In genomic region chr17:56596741-56597494, GRCh38 we compare ENCODE assay signal across 9 cellular contexts.
DNase-seq lines count a peak whose midpoint lies in the region; ATAC-seq and FAIRE-seq lines count a peak whose summit lies in the region.
"Had no signal": no experiment of that assay in that cellular context is flagged by ENCODE, and none has a peak within 500 bp of the region (broad histone marks: within the 10 kb centered on the region; RNA-seq: fewer than 3 reads in every experiment).

No MANE protein-coding gene starts in this region.

- H3K27me3 ChIP-seq in iPS DF 6.9 (ENCODE audit: control insufficient read depth, insufficient read depth, low read length) = peaks cover 13% of the 10 kb centered on the region; the same call in 1 of the 2 replicates

- no peaks in the 10 kb centered on the region for H3K36me3 ChIP-seq in iPS DF 6.9 (ENCODE audit: control insufficient read depth, insufficient read depth, low read length)

- H3K27ac ChIP-seq in iPS DF 6.9 (ENCODE audit: low read length) = no peak overlapping the region

- H3K27ac Mint-ChIP-seq in T-helper 2 cell treated with Interferon-gamma antibody and Interleukin-4, amounts not matched to agents 5 μg/mL and 100 μg/mL, for 36 hours = no peak overlapping the region
- peak overlapping the region; percentile 60 to 97 for H3K27ac Mint-ChIP-seq in stimulated activated naive CD8-positive, alpha-beta T cell treated with anti-CD3 and anti-CD28 coated beads, Interleukin-15, amount 100 ng/mL, for 72 hours

- ATAC-seq in stimulated activated naive CD8-positive, alpha-beta T cell treated with anti-CD3 and anti-CD28 coated beads, Interleukin-15, amount 100 ng/mL, for 72 hours = no peak

- peak overlapping the region; percentile 44; the same call in 1 of the 2 replicates for H3K4me3 ChIP-seq in iPS DF 6.9 (ENCODE audit: low read length)

- H3K4me1 ChIP-seq in iPS DF 6.9 (ENCODE audit: control insufficient read depth, insufficient read depth, low read length) = no peaks in the 10 kb centered on the region

- peaks cover 64% of the 10 kb centered on the region for H3K27me3 Mint-ChIP-seq in T-helper 2 cell treated with Interferon-gamma antibody and Interleukin-4, amounts not matched to agents 5 μg/mL and 100 μg/mL, for 36 hours (ENCODE audit: low read depth)
- peaks cover 5% of the 10 kb centered on the region for H3K27me3 Mint-ChIP-seq in stimulated activated naive CD8-positive, alpha-beta T cell treated with anti-CD3 and anti-CD28 coated beads, Interleukin-15, amount 100 ng/mL, for 72 hours

- H3K4me1 Mint-ChIP-seq in T-helper 2 cell treated with Interferon-gamma antibody and Interleukin-4, amounts not matched to agents 5 μg/mL and 100 μg/mL, for 36 hours (ENCODE audit: low read depth) = peaks cover 20% of the 10 kb centered on the region
- H3K4me1 Mint-ChIP-seq in stimulated activated naive CD8-positive, alpha-beta T cell treated with anti-CD3 and anti-CD28 coated beads, Interleukin-15, amount 100 ng/mL, for 72 hours = peaks cover 72% of the 10 kb centered on the region

- no peaks in the 10 kb centered on the region for H3K36me3 Mint-ChIP-seq in T-helper 2 cell treated with Interferon-gamma antibody and Interleukin-4, amounts not matched to agents 5 μg/mL and 100 μg/mL, for 36 hours (ENCODE audit: low read depth)

- H3K9me3 Mint-ChIP-seq in T-helper 2 cell treated with Interferon-gamma antibody and Interleukin-4, amounts not matched to agents 5 μg/mL and 100 μg/mL, for 36 hours = no peaks in the 10 kb centered on the region
- no peaks in the 10 kb centered on the region for H3K9me3 Mint-ChIP-seq in stimulated activated naive CD8-positive, alpha-beta T cell treated with anti-CD3 and anti-CD28 coated beads, Interleukin-15, amount 100 ng/mL, for 72 hours

- FAIRE-seq in TTC549 (lab: Jason Lieb, UNC) = peak; percentile 91
- FAIRE-seq: islet of Langerhans had no signal

- no CpG with 5 or more reads among the region's 37 CpGs for WGBS in iPS DF 6.9 (ENCODE audit: insufficient coverage, insufficient read length)

- DNase-seq in T-helper 2 cell treated with Interferon-gamma antibody and Interleukin-4, amounts not matched to agents 5 μg/mL and 100 μg/mL, for 36 hours (ENCODE audit: low spot score) = no peak
- DNase-seq in T-helper 2 cell = no peak
- DNase-seq in iPS DF 6.9 (ENCODE audit: low read depth, low spot score) = no peak
- peak; percentile 10 to 17 for DNase-seq in stimulated activated naive CD8-positive, alpha-beta T cell treated with anti-CD3 and anti-CD28 coated beads, Interleukin-15, amount 100 ng/mL, for 72 hours
- DNase-seq in GOT3 (lab: John Stamatoyannopoulos, UW) = no peak
- DNase-seq in DMS153 treated with DMSO at 0.1 percent for 48 hours (lab: John Stamatoyannopoulos, UW; ENCODE audit: unreplicated experiment) = no peak
- no peak for DNase-seq in NCI-H510A treated with DMSO at 0.1 percent for 48 hours (lab: John Stamatoyannopoulos, UW)

- no peaks in the 10 kb centered on the region for H3K9me3 ChIP-seq in iPS DF 6.9 (ENCODE audit: control insufficient read depth, insufficient read depth, low read length)

- peak overlapping the region; percentile 57 for H3K4me3 Mint-ChIP-seq in T-helper 2 cell treated with Interferon-gamma antibody and Interleukin-4, amounts not matched to agents 5 μg/mL and 100 μg/mL, for 36 hours
- H3K4me3 Mint-ChIP-seq in stimulated activated naive CD8-positive, alpha-beta T cell treated with anti-CD3 and anti-CD28 coated beads, Interleukin-15, amount 100 ng/mL, for 72 hours = peak overlapping the region; percentile 89 to 96

Comparison
In these comparisons a context has a peak if more than half of its experiments do, and no peak if none do; other contexts are left out.
1. DNase-seq: peak in stimulated activated naive CD8-positive, alpha-beta T cell treated with anti-CD3 and anti-CD28 coated beads, Interleukin-15, amount 100 ng/mL, for 72 hours (2 of 2); none in T-helper 2 cell treated with Interferon-gamma antibody and Interleukin-4, amounts not matched to agents 5 μg/mL and 100 μg/mL, for 36 hours (single experiment), T-helper 2 cell (0 of 5), iPS DF 6.9 (single experiment), GOT3 (single experiment), DMS153 treated with DMSO at 0.1 percent for 48 hours (single experiment) and NCI-H510A treated with DMSO at 0.1 percent for 48 hours (single experiment).